ENCODE assay signal across 11 cellular contexts in the genomic region with DNA sequence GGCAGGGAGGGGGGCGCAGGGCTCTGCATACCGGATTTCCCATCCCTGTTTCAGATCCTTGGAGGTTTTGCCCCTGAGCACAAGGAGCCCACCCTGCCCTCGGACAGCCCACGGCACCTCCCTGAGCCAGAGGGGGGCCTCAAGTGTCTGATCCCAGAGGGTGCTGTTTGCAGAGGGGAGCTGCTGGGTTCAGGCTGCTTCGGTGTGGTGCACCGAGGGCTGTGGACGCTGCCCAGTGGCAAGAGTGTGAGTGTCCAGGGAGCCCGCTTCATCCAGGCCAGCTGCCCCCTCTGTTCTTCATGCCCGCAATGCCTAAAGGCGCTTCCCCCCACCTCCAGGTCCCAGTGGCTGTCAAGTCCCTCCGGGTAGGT. TPM values are rescaled to one million over a fixed set of nuclear protein-coding genes. Genes with fewer than 3 reads are reported as not detected.
DNase-seq lines count a peak whose midpoint lies in the region; ATAC-seq and TF ChIP-seq lines count a peak whose summit lies in the region.
"Had no signal": no experiment of that assay in that cellular context is flagged by ENCODE, and none has a peak within 500 bp of the region (broad histone marks: within the 10 kb centered on the region; RNA-seq: fewer than 3 reads in every experiment).

No MANE protein-coding gene starts in this region.

- H3K27ac Mint-ChIP-seq in CD8-positive, alpha-beta T cell: no peak overlapping the region
- H3K27ac Mint-ChIP-seq in progenitor cell of endocrine pancreas: no peak overlapping the region

- peaks cover 14% of the 10 kb centered on the region for H3K27me3 ChIP-seq in CD8-positive, alpha-beta T cell (ENCODE audit: insufficient read depth, low read length)
- H3K27me3 ChIP-seq in HUES64 (ENCODE audit: insufficient read depth, low read length) (peaks cover 42% of the 10 kb centered on the region), duodenal mucosa (ENCODE audit: control insufficient read depth in 1 of 2, insufficient read depth in 2 of 2, low read length in 2 of 2) (peaks cover 0 to 10% of the 10 kb centered on the region in 2 donors), rectal smooth muscle tissue (ENCODE audit: control insufficient read depth, insufficient read depth, low read length) (no peaks in the 10 kb centered on the region)
- H3K27me3 ChIP-seq: ascending aorta had no signal

- H3K4me1 Mint-ChIP-seq in CD8-positive, alpha-beta T cell (ENCODE audit: low read depth): peaks cover 8% of the 10 kb centered on the region
- peaks cover 9% of the 10 kb centered on the region for H3K4me1 Mint-ChIP-seq in progenitor cell of endocrine pancreas (ENCODE audit: low read depth)

- peak overlapping the region; percentile 88 for H3K4me3 Mint-ChIP-seq in CD8-positive, alpha-beta T cell
- no peak overlapping the region for H3K4me3 Mint-ChIP-seq in progenitor cell of endocrine pancreas (ENCODE audit: low read depth)

- peaks cover 29% of the 10 kb centered on the region for H3K27me3 Mint-ChIP-seq in CD8-positive, alpha-beta T cell (ENCODE audit: low read depth)
- peaks cover 37% of the 10 kb centered on the region for H3K27me3 Mint-ChIP-seq in progenitor cell of endocrine pancreas

- TF ChIP-seq CTCF in CD8-positive, alpha-beta T cell (IDR thresholded peaks at IDR 0.05): no peak
- no peak for TF ChIP-seq CTCF in progenitor cell of endocrine pancreas (IDR thresholded peaks at IDR 0.05; ENCODE audit: unreplicated experiment)

- ATAC-seq in CD8-positive, alpha-beta T cell: no peak

- H3K4me1 ChIP-seq in CD8-positive, alpha-beta T cell (ENCODE audit: insufficient read depth, low read length): peaks cover 21% of the 10 kb centered on the region
- H3K4me1 ChIP-seq in HUES64 (ENCODE audit: insufficient read depth, low read length) (no peaks in the 10 kb centered on the region), duodenal mucosa (ENCODE audit: control insufficient read depth in 1 of 2, insufficient read depth in 2 of 2, low read length in 2 of 2) (peaks cover 9 to 30% of the 10 kb centered on the region in 2 donors), rectal smooth muscle tissue (ENCODE audit: control insufficient read depth, insufficient read depth, low read length) (peaks cover 13% of the 10 kb centered on the region)

- H3K36me3 Mint-ChIP-seq in CD8-positive, alpha-beta T cell: peaks cover 8% of the 10 kb centered on the region
- peaks cover 1% of the 10 kb centered on the region for H3K36me3 Mint-ChIP-seq in progenitor cell of endocrine pancreas (ENCODE audit: insufficient read depth)

- H3K4me3 ChIP-seq in CD8-positive, alpha-beta T cell (ENCODE audit: low read depth, low read length): peak overlapping the region; percentile 75
- H3K4me3 ChIP-seq in HUES64 (ENCODE audit: low read length) (peak overlapping the region; percentile 56), duodenal mucosa (ENCODE audit: low read depth in 1 of 2, low read length in 2 of 2) (peak overlapping the region; percentile 52 to 59), rectal smooth muscle tissue (ENCODE audit: low read length) (peak overlapping the region; percentile 49)

- peaks cover 4% of the 10 kb centered on the region for H3K9me3 Mint-ChIP-seq in CD8-positive, alpha-beta T cell
- H3K9me3 Mint-ChIP-seq in progenitor cell of endocrine pancreas (ENCODE audit: low read depth): peaks cover 5% of the 10 kb centered on the region

- intact Hi-C loops in CD8-positive, alpha-beta T cell (cut with DNase I, micrococcal nuclease): no loop called here

- WGBS in HUES64: 88% methylated on average over 11 of the region's 11 CpGs

- H3K27ac ChIP-seq in CD8-positive, alpha-beta T cell (ENCODE audit: low read depth, low read length): peak overlapping the region; percentile 92
- H3K27ac ChIP-seq in HUES64 (ENCODE audit: low read depth, low read length) (no peak overlapping the region), duodenal mucosa (ENCODE audit: low read depth, low read length) (no peak overlapping the region), rectal smooth muscle tissue (ENCODE audit: low read depth, low read length) (no peak overlapping the region)

- H3K36me3 ChIP-seq in CD8-positive, alpha-beta T cell (ENCODE audit: insufficient read depth, low read length): peaks cover 2% of the 10 kb centered on the region
- H3K36me3 ChIP-seq in HUES64 (ENCODE audit: insufficient read depth, low read length): peaks cover 6% of the 10 kb centered on the region; the same call in 1 of the 2 replicates
- peaks cover 2 to 20% of the 10 kb centered on the region in 2 donors for H3K36me3 ChIP-seq in duodenal mucosa (ENCODE audit: control insufficient read depth in 1 of 2, insufficient read depth in 2 of 2, low read length in 2 of 2)
- H3K36me3 ChIP-seq in rectal smooth muscle tissue (ENCODE audit: control insufficient read depth, insufficient read depth, low read length): no peaks in the 10 kb centered on the region

- H3K9ac ChIP-seq in HUES64 (ENCODE audit: low read depth, low read length) (no peak overlapping the region), duodenal mucosa (ENCODE audit: low read depth in 1 of 2, low read length in 2 of 2) (peak overlapping the region in 1 of 2 donors; percentile 25), rectal smooth muscle tissue (ENCODE audit: low read length) (no peak overlapping the region)

- H3K9me3 ChIP-seq in CD8-positive, alpha-beta T cell (ENCODE audit: low read length): no peaks in the 10 kb centered on the region
- peaks cover 7% of the 10 kb centered on the region; the same call in 1 of the 2 replicates for H3K9me3 ChIP-seq in HUES64 (ENCODE audit: insufficient read depth, low read depth, low read length)
- H3K9me3 ChIP-seq in duodenal mucosa (ENCODE audit: control insufficient read depth in 1 of 2, low read length in 2 of 2): no peaks in the 10 kb centered on the region
- H3K9me3 ChIP-seq: ascending aorta had no signal

- POLR2A ChIA-PET in CD8-positive, alpha-beta T cell (lab: Charles Lee): interaction anchor here (0.7 to 4.2 kb wide), 19 partner anchors 10 to 304 kb away, joined by 3 to 29 read pairs (median 4); a partner anchor contains a TSS

- DNase-seq in CD8-positive, alpha-beta T cell: no peak
- no peak for DNase-seq in HuH-7.5 (ENCODE audit: low spot score)
- DNase-seq in progenitor cell of endocrine pancreas (ENCODE audit: low spot score, unreplicated experiment): no peak
- no peak for DNase-seq in cortex of kidney (lab: John Stamatoyannopoulos, UW)
- DNase-seq in NCI-H2107 (lab: John Stamatoyannopoulos, UW): no peak
- DNase-seq: SHP77 treated with DMSO at 0.1 percent for 48 hours had no signal

- CTCF ChIA-PET in CD8-positive, alpha-beta T cell (lab: Charles Lee): interaction anchor here (0.9 to 2.6 kb wide), 6 partner anchors 15 to 178 kb away, joined by 3 to 11 read pairs (median 4); a partner anchor contains a TSS

RNA-seq across cellular contexts. Expression of a gene that starts 2.5 kb away (rescaled TPM):
- 10 to 100 TPM in 1 of 2 experiments, 1 to 10 TPM in 1; 9.9 to 10.0 TPM for total RNA-seq in CD8-positive, alpha-beta T cell
- polyA plus RNA-seq in HUES64 (2013, experiment 1 of 2): 2.2 TPM
- 3.5 TPM for polyA plus RNA-seq in HUES64 (2013, experiment 2 of 2)
- total RNA-seq in progenitor cell of endocrine pancreas: 9.1 and 13.4 TPM in 2 replicates

RNA-seq across cellular contexts. Expression of a gene that starts 11.0 kb away (rescaled TPM):
- total RNA-seq in CD8-positive, alpha-beta T cell: 10 to 100 TPM; 38.1 TPM
- polyA plus RNA-seq in HUES64 (2013, experiment 1 of 2): 24.8 TPM
- 30.1 TPM for polyA plus RNA-seq in HUES64 (2013, experiment 2 of 2)
- total RNA-seq in progenitor cell of endocrine pancreas: 35.5 and 37.9 TPM in 2 replicates

RNA-seq across cellular contexts. Expression of a gene that starts 20.5 kb away (rescaled TPM):
- 10 to 100 TPM; 27.1 to 29.1 TPM for total RNA-seq in CD8-positive, alpha-beta T cell
- 103 TPM for polyA plus RNA-seq in HUES64 (2013, experiment 1 of 2)
- 129 TPM for polyA plus RNA-seq in HUES64 (2013, experiment 2 of 2)
- total RNA-seq in progenitor cell of endocrine pancreas: 89.2 and 102 TPM in 2 replicates

RNA-seq across cellular contexts. Expression of a gene that starts 24.3 kb away (rescaled TPM):
- total RNA-seq in CD8-positive, alpha-beta T cell: 10 to 100 TPM; 12.9 to 15.7 TPM
- 26.6 TPM for polyA plus RNA-seq in HUES64 (2013, experiment 1 of 2)
- 37.3 TPM for polyA plus RNA-seq in HUES64 (2013, experiment 2 of 2)
- total RNA-seq in progenitor cell of endocrine pancreas: 30.3 and 34.4 TPM in 2 replicates

RNA-seq across cellular contexts. Expression of a gene that starts 28.4 kb away (rescaled TPM):
- not detected for total RNA-seq in CD8-positive, alpha-beta T cell
- not detected for polyA plus RNA-seq in HUES64 (2013, experiment 1 of 2)
- polyA plus RNA-seq in HUES64 (2013, experiment 2 of 2): not detected
- total RNA-seq in progenitor cell of endocrine pancreas: not detected in 2 replicates
- total RNA-seq: ascending aorta, epithelial cell of proximal tubule had no signal
